In genomic region chr19:10713317-10713716, GRCh38 we compare ENCODE assay signal across 23 cellular contexts. TPM values are rescaled to one million over a fixed set of nuclear protein-coding genes. Genes with fewer than 3 reads are reported as not detected.
A peak's percentile ranks its signal among the peaks of the same experiment; 100 is the strongest.
DNase-seq lines count a peak whose midpoint lies in the region; ATAC-seq and TF ChIP-seq lines count a peak whose summit lies in the region.
"Had no signal": no experiment of that assay in that cellular context is flagged by ENCODE, and none has a peak within 500 bp of the region (broad histone marks: within the 10 kb centered on the region; RNA-seq: fewer than 3 reads in every experiment).

No MANE protein-coding gene starts in this region.

- intact Hi-C loops in left colon (cut with DNase I, micrococcal nuclease): no loop called here

- H3K36me3 Mint-ChIP-seq in activated naive CD4-positive, alpha-beta T cell treated with anti-CD3 and anti-CD28 coated beads, Interleukin-2, amount 10 ng/mL, durations not matched to agents 7 days and 5 days: peaks cover 7% of the 10 kb centered on the region
- H3K36me3 Mint-ChIP-seq in activated naive CD4-positive, alpha-beta T cell treated with anti-CD3 and anti-CD28 coated beads, Interleukin-2, amount 50 U/mL, for 72 hours: peaks cover 0 to 2% of the 10 kb centered on the region in 2 donors
- peaks cover 12% of the 10 kb centered on the region for H3K36me3 Mint-ChIP-seq in mesothelial cell of epicardium

- H3K4me3 Mint-ChIP-seq in activated naive CD4-positive, alpha-beta T cell treated with anti-CD3 and anti-CD28 coated beads, Interleukin-2, amount 10 ng/mL, durations not matched to agents 7 days and 5 days: no peak overlapping the region
- no peak overlapping the region for H3K4me3 Mint-ChIP-seq in mesothelial cell of epicardium
- H3K4me3 Mint-ChIP-seq: activated CD4-positive, alpha-beta memory T cell treated with anti-CD3 and anti-CD28 coated beads for 36 hours; CD14-positive monocyte; central memory CD8-positive, alpha-beta T cell; H9 had no signal

- CTCF ChIA-PET in activated naive CD4-positive, alpha-beta T cell treated with anti-CD3 and anti-CD28 coated beads, Interleukin-2, amount 10 ng/mL, durations not matched to agents 7 days and 5 days (lab: Charles Lee): no interaction called here

- H3K4me1 ChIP-seq in Peyer's patch: peaks cover 0 to 9% (median 2%) of the 10 kb centered on the region in 4 donors
- H3K4me1 ChIP-seq: pancreas had no signal

- peak overlapping the region in 2 of 4 donors; percentile 40 to 55 for H3K4me3 ChIP-seq in Peyer's patch
- H3K4me3 ChIP-seq: hepatocyte, pancreas, suprapubic skin had no signal

- H3K27me3 Mint-ChIP-seq in activated naive CD4-positive, alpha-beta T cell treated with anti-CD3 and anti-CD28 coated beads, Interleukin-2, amount 10 ng/mL, durations not matched to agents 7 days and 5 days: no peaks in the 10 kb centered on the region
- no peaks in the 10 kb centered on the region for H3K27me3 Mint-ChIP-seq in mesothelial cell of epicardium (ENCODE audit: low read depth)
- H3K27me3 Mint-ChIP-seq: activated CD4-positive, alpha-beta memory T cell treated with anti-CD3 and anti-CD28 coated beads for 36 hours; central memory CD8-positive, alpha-beta T cell had no signal

- peak overlapping the region in 3 of 4 donors; percentile 75 to 97 (median 88) for H3K27ac ChIP-seq in Peyer's patch
- H3K27ac ChIP-seq: epithelial cell of prostate, hepatocyte, pancreas, suprapubic skin had no signal

- H3K9me3 Mint-ChIP-seq in activated naive CD4-positive, alpha-beta T cell treated with anti-CD3 and anti-CD28 coated beads, Interleukin-2, amount 10 ng/mL, durations not matched to agents 7 days and 5 days: no peaks in the 10 kb centered on the region
- H3K9me3 Mint-ChIP-seq in activated naive CD4-positive, alpha-beta T cell treated with anti-CD3 and anti-CD28 coated beads, Interleukin-2, amount 50 U/mL, for 72 hours: no peaks in the 10 kb centered on the region
- no peaks in the 10 kb centered on the region for H3K9me3 Mint-ChIP-seq in mesothelial cell of epicardium
- H3K9me3 Mint-ChIP-seq: activated CD4-positive, alpha-beta memory T cell treated with anti-CD3 and anti-CD28 coated beads for 36 hours; central memory CD8-positive, alpha-beta T cell; H9 had no signal

- H3K4me1 Mint-ChIP-seq in activated naive CD4-positive, alpha-beta T cell treated with anti-CD3 and anti-CD28 coated beads, Interleukin-2, amount 10 ng/mL, durations not matched to agents 7 days and 5 days: peaks cover 17% of the 10 kb centered on the region
- peaks cover 3% of the 10 kb centered on the region for H3K4me1 Mint-ChIP-seq in mesothelial cell of epicardium

- no peak for TF ChIP-seq POLR2A in Peyer's patch (IDR thresholded peaks at IDR 0.05)

- DNase-seq in activated naive CD4-positive, alpha-beta T cell treated with anti-CD3 and anti-CD28 coated beads, Interleukin-2, amount 10 ng/mL, durations not matched to agents 7 days and 5 days: peak; percentile 28
- no peak for DNase-seq in activated naive CD4-positive, alpha-beta T cell treated with anti-CD3 and anti-CD28 coated beads, Interleukin-2, amount 50 U/mL, for 72 hours (ENCODE audit: low spot score in 2 of 2)
- peak in 2 of 3 donors; percentile 79 to 81 for DNase-seq in Peyer's patch
- DNase-seq in left colon: peak; percentile 85 to 94
- DNase-seq in NCI-H146 (lab: John Stamatoyannopoulos, UW): no peak
- no peak for DNase-seq in mesothelial cell of epicardium (ENCODE audit: low spot score in 2 of 2, unreplicated experiment in 2 of 2)
- DNase-seq: ACHN; activated CD4-positive, alpha-beta memory T cell treated with anti-CD3 and anti-CD28 coated beads for 36 hours; activated naive CD4-positive, alpha-beta T cell; DND-41; H9; NCI-H1092; NCI-H774; pancreas; PC-3; SIG-M5 had no signal

- H3K27me3 ChIP-seq in Peyer's patch: no peaks in the 10 kb centered on the region
- H3K27me3 ChIP-seq: hepatocyte, pancreas, suprapubic skin had no signal

- no peak overlapping the region for H3K27ac Mint-ChIP-seq in activated naive CD4-positive, alpha-beta T cell treated with anti-CD3 and anti-CD28 coated beads, Interleukin-2, amount 10 ng/mL, durations not matched to agents 7 days and 5 days
- no peak overlapping the region for H3K27ac Mint-ChIP-seq in activated naive CD4-positive, alpha-beta T cell treated with anti-CD3 and anti-CD28 coated beads, Interleukin-2, amount 50 U/mL, for 72 hours
- H3K27ac Mint-ChIP-seq in mesothelial cell of epicardium: no peak overlapping the region
- H3K27ac Mint-ChIP-seq: activated CD4-positive, alpha-beta memory T cell treated with anti-CD3 and anti-CD28 coated beads for 36 hours had no signal

- H3K36me3 ChIP-seq in Peyer's patch: no peaks in the 10 kb centered on the region

- no peak for TF ChIP-seq CTCF in Peyer's patch (IDR thresholded peaks at IDR 0.05)
- TF ChIP-seq CTCF in mesothelial cell of epicardium (IDR thresholded peaks at IDR 0.05; ENCODE audit: unreplicated experiment): no peak

- H3K9me3 ChIP-seq in Peyer's patch: no peaks in the 10 kb centered on the region
- H3K9me3 ChIP-seq: pancreas, suprapubic skin had no signal

- no peak for ATAC-seq in activated naive CD4-positive, alpha-beta T cell treated with anti-CD3 and anti-CD28 coated beads, Interleukin-2, amount 50 U/mL, for 72 hours
- peak; percentile 59 for ATAC-seq in left colon
- ATAC-seq in GM19397 (IDR thresholded peaks at IDR 0.05; ENCODE audit: unreplicated experiment): no peak
- ATAC-seq in HG02798 (IDR thresholded peaks at IDR 0.05; ENCODE audit: poor library complexity, unreplicated experiment): no peak
- ATAC-seq: pancreas, PC-3 had no signal

RNA-seq across cellular contexts. Expression of gene DNM2, which starts 4.6 kb away (rescaled TPM):
- total RNA-seq in activated naive CD4-positive, alpha-beta T cell treated with anti-CD3 and anti-CD28 coated beads, Interleukin-2, amount 50 U/mL, for 72 hours: 100 to 1,000 TPM; 191 to 219 TPM
- total RNA-seq in Peyer's patch (100 to 1,000 TPM; 353 to 827 (median 464) TPM), left colon (100 to 1,000 TPM; 446 to 618 TPM), mesothelial cell of epicardium (126 to 128 TPM (median 128 TPM) in 3 replicates)

RNA-seq across cellular contexts. Expression of gene QTRT1, which starts 12.1 kb away (rescaled TPM):
- total RNA-seq in activated naive CD4-positive, alpha-beta T cell treated with anti-CD3 and anti-CD28 coated beads, Interleukin-2, amount 50 U/mL, for 72 hours: 10 to 100 TPM; 47.4 to 48.4 TPM
- total RNA-seq in Peyer's patch: 10 to 100 TPM; 25.9 to 85.0 (median 38.3) TPM
- total RNA-seq in left colon: 10 to 100 TPM; 76.9 to 78.6 TPM
- total RNA-seq in mesothelial cell of epicardium: 57.9 to 66.6 TPM (median 62.5 TPM) in 3 replicates

RNA-seq across cellular contexts. Expression of gene ILF3, which starts 59.2 kb away (rescaled TPM):
- total RNA-seq in activated naive CD4-positive, alpha-beta T cell treated with anti-CD3 and anti-CD28 coated beads, Interleukin-2, amount 50 U/mL, for 72 hours: 100 to 1,000 TPM; 372 to 377 TPM
- total RNA-seq in Peyer's patch (100 to 1,000 TPM in 3 of 4 donors, 10 to 100 TPM in 1; 73.4 to 227 (median 139) TPM), left colon (100 to 1,000 TPM; 129 to 181 TPM), mesothelial cell of epicardium (606 to 617 TPM (median 613 TPM) in 3 replicates)

Comparison
In these comparisons a context has a peak if more than half of its experiments do, and no peak if none do; other contexts are left out.
1. DNase-seq: peak in activated naive CD4-positive, alpha-beta T cell treated with anti-CD3 and anti-CD28 coated beads, Interleukin-2, amount 10 ng/mL, durations not matched to agents 7 days and 5 days (single experiment), Peyer's patch (2 of 3) and left colon (2 of 2); none in activated naive CD4-positive, alpha-beta T cell treated with anti-CD3 and anti-CD28 coated beads, Interleukin-2, amount 50 U/mL, for 72 hours (0 of 2), NCI-H146 (single experiment) and mesothelial cell of epicardium (0 of 2).